In the genomic region with DNA sequence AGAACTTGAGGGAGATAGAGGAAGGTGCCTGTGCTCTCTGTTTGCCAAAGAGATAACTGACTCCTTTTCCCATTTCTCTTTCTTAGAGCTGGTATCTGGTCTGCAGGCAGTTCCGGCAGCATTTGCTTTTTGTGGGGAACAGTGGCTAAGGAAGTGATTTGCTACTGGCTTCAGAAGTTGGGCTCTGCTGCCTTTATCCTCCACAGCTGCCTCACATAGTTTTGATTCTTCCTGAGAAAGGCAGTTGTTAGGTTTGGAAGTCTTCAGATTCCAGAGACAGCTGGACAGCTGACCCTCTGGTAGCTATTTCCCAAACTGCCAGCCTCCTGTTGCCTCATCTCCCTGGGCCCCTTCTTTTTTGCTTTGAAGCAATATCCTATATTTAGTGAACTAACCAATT, we compare ENCODE assay signal across 11 cellular contexts.
DNase-seq lines count a peak whose midpoint lies in the region; ATAC-seq, FAIRE-seq and TF ChIP-seq lines count a peak whose summit lies in the region.
"Had no signal": no experiment of that assay in that cellular context is flagged by ENCODE, and none has a peak within 500 bp of the region (broad histone marks: within the 10 kb centered on the region; RNA-seq: fewer than 3 reads in every experiment).

No MANE protein-coding gene starts in this region.

- H3K4me3 ChIP-seq in right atrium auricular region (no peak overlapping the region), ectodermal cell (ENCODE audit: insufficient read depth, low read depth, low read length) (no peak overlapping the region), kidney (ENCODE audit: low read length in 2 of 2) (no peak overlapping the region), upper lobe of left lung (no peak overlapping the region), HAP-1 (no peak overlapping the region)
- H3K4me3 ChIP-seq: right lobe of liver had no signal

- no peaks in the 10 kb centered on the region for H3K9me3 ChIP-seq in right atrium auricular region
- H3K9me3 ChIP-seq in ectodermal cell (ENCODE audit: control insufficient read depth, low read length): no peaks in the 10 kb centered on the region
- H3K9me3 ChIP-seq in kidney (ENCODE audit: control insufficient read depth in 1 of 2, low read length in 2 of 2): no peaks in the 10 kb centered on the region
- no peaks in the 10 kb centered on the region for H3K9me3 ChIP-seq in upper lobe of left lung
- no peaks in the 10 kb centered on the region for H3K9me3 ChIP-seq in HAP-1
- H3K9me3 ChIP-seq: right lobe of liver had no signal

- H3K27ac ChIP-seq in right atrium auricular region: peak overlapping the region in 1 of 2 donors; percentile 50
- peak overlapping the region; percentile 83 for H3K27ac ChIP-seq in ectodermal cell (ENCODE audit: insufficient read depth, low read depth, low read length, poor library complexity, severe bottlenecking)
- peak overlapping the region; percentile 15 to 62 for H3K27ac ChIP-seq in kidney (ENCODE audit: low read depth in 2 of 2, low read length in 2 of 2)
- H3K27ac ChIP-seq in upper lobe of left lung: peak overlapping the region; percentile 24 to 77 (median 56)
- H3K27ac ChIP-seq: right lobe of liver had no signal

- no peaks in the 10 kb centered on the region for H3K36me3 ChIP-seq in right atrium auricular region
- H3K36me3 ChIP-seq in ectodermal cell (ENCODE audit: control insufficient read depth, insufficient read depth, low read length): no peaks in the 10 kb centered on the region
- no peaks in the 10 kb centered on the region for H3K36me3 ChIP-seq in kidney (ENCODE audit: control insufficient read depth in 1 of 2, insufficient read depth in 2 of 2, low read length in 2 of 2)
- no peaks in the 10 kb centered on the region for H3K36me3 ChIP-seq in upper lobe of left lung
- no peaks in the 10 kb centered on the region for H3K36me3 ChIP-seq in HAP-1 (replicated peaks)
- H3K36me3 ChIP-seq: right lobe of liver had no signal

- no peak for FAIRE-seq in kidney (lab: Jason Lieb, UNC)

- no peak for DNase-seq in Right ventricle myocardium inferior (ENCODE audit: missing footprints)
- DNase-seq in right atrium auricular region (ENCODE audit: low spot score): no peak
- DNase-seq in kidney: no peak
- no peak for DNase-seq in upper lobe of left lung
- DNase-seq in HAP-1 (ENCODE audit: low spot score in 2 of 2): no peak
- DNase-seq in head of caudate nucleus: no peak
- DNase-seq in activated T-cell treated with anti-CD3 and anti-CD28 coated beads for 4 hours: no peak
- DNase-seq: activated effector memory CD4-positive, alpha-beta T cell treated with anti-CD3 and anti-CD28 coated beads, Interleukin-2, amount 50 U/mL, for 16 hours; effector memory CD8-positive, alpha-beta T cell; right lobe of liver had no signal

- in situ Hi-C loops in HAP-1 (cut with MboI; ENCODE audit: low sequenced_read_pairs): no loop called here

- TF ChIP-seq POLR2A in upper lobe of left lung (IDR thresholded peaks at IDR 0.05): no peak

- intact Hi-C loops in Right ventricle myocardium inferior (cut with DNase I): no loop called here
- intact Hi-C loops in kidney (cut with DNase I): no loop called here
- intact Hi-C loops in head of caudate nucleus (cut with DNase I): no loop called here

- no peak overlapping the region for H3K9ac ChIP-seq in kidney (ENCODE audit: low read length in 2 of 2)

- WGBS in ectodermal cell, 2 experiments: 0% methylated on average over 1 of the region's 1 CpG
- 72 to 80% methylated on average over 1 of the region's 1 CpG for WGBS in upper lobe of left lung, 2 donors

- TF ChIP-seq CTCF in right atrium auricular region (IDR thresholded peaks at IDR 0.05) (no peak), kidney (IDR thresholded peaks at IDR 0.05; ENCODE audit: borderline replicate concordance, extremely low read depth, insufficient read depth) (no peak), upper lobe of left lung (IDR thresholded peaks at IDR 0.05) (no peak)

- ATAC-seq in Right ventricle myocardium inferior (peak; percentile 60), upper lobe of left lung (ENCODE audit: low FRiP score in 2 of 2) (peak in 1 of 2 donors; percentile 20)
- ATAC-seq: effector memory CD8-positive, alpha-beta T cell had no signal

- H3K4me1 ChIP-seq in right atrium auricular region (peaks cover 0 to 21% of the 10 kb centered on the region in 2 donors), ectodermal cell (ENCODE audit: control insufficient read depth, insufficient read depth, low read length) (peaks cover 41% of the 10 kb centered on the region), kidney (ENCODE audit: control insufficient read depth in 1 of 2, insufficient read depth in 1 of 2, low read depth in 1 of 2, low read length in 2 of 2) (peaks cover 31 to 34% of the 10 kb centered on the region in 2 donors), upper lobe of left lung (peaks cover 40 to 60% (median 52%) of the 10 kb centered on the region in 4 donors), HAP-1 (no peaks in the 10 kb centered on the region; the same call in 1 of the 2 replicates)

- no peak for TF ChIP-seq EP300 in upper lobe of left lung (IDR thresholded peaks at IDR 0.05)

- H3K27me3 ChIP-seq in right atrium auricular region (no peaks in the 10 kb centered on the region), ectodermal cell (ENCODE audit: control insufficient read depth, insufficient read depth, low read length, poor library complexity, severe bottlenecking) (no peaks in the 10 kb centered on the region), upper lobe of left lung (no peaks in the 10 kb centered on the region), HAP-1 (ENCODE audit: low read depth) (peaks cover 4% of the 10 kb centered on the region; the same call in 1 of the 2 replicates)
- H3K27me3 ChIP-seq: right lobe of liver had no signal
